ENCODE assay signal across 13 cellular contexts in genomic region chr17:65177901-65178300, GRCh38. TPM values are rescaled to one million over a fixed set of nuclear protein-coding genes. Genes with fewer than 3 reads are reported as not detected.
A peak's percentile ranks its signal among the peaks of the same experiment; 100 is the strongest.
DNase-seq lines count a peak whose midpoint lies in the region; ATAC-seq and TF ChIP-seq lines count a peak whose summit lies in the region.
"Had no signal": no experiment of that assay in that cellular context is flagged by ENCODE, and none has a peak within 500 bp of the region (broad histone marks: within the 10 kb centered on the region; RNA-seq: fewer than 3 reads in every experiment).

No MANE protein-coding gene starts in this region.

- intact Hi-C loops in activated T-helper 2 cell treated with anti-CD3 and anti-CD28 coated beads, Interferon-gamma antibody, Interleukin-2, Interleukin-4, amounts not matched to agents 10 μg/mL and 5 μg/mL and 100 μg/mL, durations not matched to agents 14 hours and 24 hours and 36 hours (cut with micrococcal nuclease): no loop called here
- intact Hi-C loops in upper lobe of right lung (cut with DNase I): no loop called here

- no peak for ATAC-seq in HG03342 (IDR thresholded peaks at IDR 0.05; ENCODE audit: unreplicated experiment)
- no peak for ATAC-seq in upper lobe of right lung

- peak; percentile 79 for DNase-seq in EH (ENCODE audit: low read depth)
- peak; percentile 54 for DNase-seq in MV-4-11 (lab: John Stamatoyannopoulos, UW)
- DNase-seq in activated T-helper 2 cell treated with anti-CD3 and anti-CD28 coated beads, Interferon-gamma antibody, Interleukin-2, Interleukin-4, amounts not matched to agents 10 μg/mL and 5 μg/mL and 100 μg/mL, durations not matched to agents 14 hours and 24 hours and 36 hours (ENCODE audit: low spot score): no peak
- DNase-seq in kidney tubule cell (ENCODE audit: low spot score): peak; percentile 71
- no peak for DNase-seq in NCI-H748 treated with DMSO at 0.1 percent for 48 hours (lab: John Stamatoyannopoulos, UW)
- no peak for DNase-seq in upper lobe of right lung
- DNase-seq in COR-L47 (lab: John Stamatoyannopoulos, UW): no peak
- DNase-seq: DMS79 treated with DMSO at 0.1 percent for 48 hours, H9, NCI-H1694 treated with DMSO at 0.1 percent for 48 hours, nephron progenitor cell, stomach had no signal

- no peak overlapping the region for H3K27ac ChIP-seq in upper lobe of right lung
- H3K27ac ChIP-seq: stomach had no signal

- no peak overlapping the region for H3K4me3 ChIP-seq in upper lobe of right lung
- H3K4me3 ChIP-seq: stomach had no signal

- no peaks in the 10 kb centered on the region for H3K27me3 ChIP-seq in upper lobe of right lung
- H3K27me3 ChIP-seq: stomach had no signal

- H3K36me3 ChIP-seq in upper lobe of right lung: no peaks in the 10 kb centered on the region
- H3K36me3 ChIP-seq: stomach had no signal

- H3K27ac Mint-ChIP-seq in activated T-helper 2 cell treated with anti-CD3 and anti-CD28 coated beads, Interferon-gamma antibody, Interleukin-2, Interleukin-4, amounts not matched to agents 10 μg/mL and 5 μg/mL and 100 μg/mL, durations not matched to agents 14 hours and 24 hours and 36 hours: peak overlapping the region; percentile 91
- H3K27ac Mint-ChIP-seq: nephron progenitor cell had no signal

- peaks cover 30% of the 10 kb centered on the region for H3K36me3 Mint-ChIP-seq in activated T-helper 2 cell treated with anti-CD3 and anti-CD28 coated beads, Interferon-gamma antibody, Interleukin-2, Interleukin-4, amounts not matched to agents 10 μg/mL and 5 μg/mL and 100 μg/mL, durations not matched to agents 14 hours and 24 hours and 36 hours (ENCODE audit: low read depth)

- H3K9me3 ChIP-seq in upper lobe of right lung: no peaks in the 10 kb centered on the region
- H3K9me3 ChIP-seq: stomach had no signal

- H3K4me3 Mint-ChIP-seq in activated T-helper 2 cell treated with anti-CD3 and anti-CD28 coated beads, Interferon-gamma antibody, Interleukin-2, Interleukin-4, amounts not matched to agents 10 μg/mL and 5 μg/mL and 100 μg/mL, durations not matched to agents 14 hours and 24 hours and 36 hours (ENCODE audit: low read depth): no peak overlapping the region
- H3K4me3 Mint-ChIP-seq: nephron progenitor cell had no signal

- H3K4me1 Mint-ChIP-seq in activated T-helper 2 cell treated with anti-CD3 and anti-CD28 coated beads, Interferon-gamma antibody, Interleukin-2, Interleukin-4, amounts not matched to agents 10 μg/mL and 5 μg/mL and 100 μg/mL, durations not matched to agents 14 hours and 24 hours and 36 hours (ENCODE audit: low read depth): peaks cover 65% of the 10 kb centered on the region

- H3K27me3 Mint-ChIP-seq in activated T-helper 2 cell treated with anti-CD3 and anti-CD28 coated beads, Interferon-gamma antibody, Interleukin-2, Interleukin-4, amounts not matched to agents 10 μg/mL and 5 μg/mL and 100 μg/mL, durations not matched to agents 14 hours and 24 hours and 36 hours (ENCODE audit: low read depth): no peaks in the 10 kb centered on the region

- no peak for TF ChIP-seq CTCF in upper lobe of right lung (IDR thresholded peaks at IDR 0.05)

- H3K4me1 ChIP-seq in upper lobe of right lung: peaks cover 5% of the 10 kb centered on the region

- H3K9me3 Mint-ChIP-seq in activated T-helper 2 cell treated with anti-CD3 and anti-CD28 coated beads, Interferon-gamma antibody, Interleukin-2, Interleukin-4, amounts not matched to agents 10 μg/mL and 5 μg/mL and 100 μg/mL, durations not matched to agents 14 hours and 24 hours and 36 hours: peaks cover 15% of the 10 kb centered on the region
- H3K9me3 Mint-ChIP-seq: H9 had no signal

RNA-seq across cellular contexts. Expression of gene RGS9, which starts 40.7 kb away (rescaled TPM):
- total RNA-seq in activated T-helper 2 cell treated with anti-CD3 and anti-CD28 coated beads, Interferon-gamma antibody, Interleukin-2, Interleukin-4, amounts not matched to agents 10 μg/mL and 5 μg/mL and 100 μg/mL, durations not matched to agents 14 hours and 24 hours and 36 hours: 16.1 and 16.3 TPM in 2 replicates
- total RNA-seq in upper lobe of right lung: 8.7 TPM

Comparison
In these comparisons a context has a peak if more than half of its experiments do, and no peak if none do; other contexts are left out.
1. DNase-seq: peak in EH (single experiment), MV-4-11 (single experiment) and kidney tubule cell (single experiment); none in activated T-helper 2 cell treated with anti-CD3 and anti-CD28 coated beads, Interferon-gamma antibody, Interleukin-2, Interleukin-4, amounts not matched to agents 10 μg/mL and 5 μg/mL and 100 μg/mL, durations not matched to agents 14 hours and 24 hours and 36 hours (single experiment), NCI-H748 treated with DMSO at 0.1 percent for 48 hours (single experiment), upper lobe of right lung (single experiment) and COR-L47 (single experiment).